Comparison of ENCODE assay signal across 1 cellular context in genomic region chr4:76087007-76087769, GRCh38.
TF ChIP-seq lines count a peak whose summit lies in the region.

No MANE protein-coding gene starts in this region.

TF ChIP-seq in K562, 482 proteins besides CTCF, POLR2A, EP300 and RAD21 (continued from another document):
- no peak for TF ChIP-seq POLR2B (IDR thresholded peaks at IDR 0.05; ENCODE audit: low read depth, partially characterized antibody)
TF ChIP-seq in K562: peak in this region for 64.
